11 cellular contexts compared by ENCODE assay signal in genomic region chr12:11941601-11942360, GRCh38.
DNase-seq lines count a peak whose midpoint lies in the region; ATAC-seq and TF ChIP-seq lines count a peak whose summit lies in the region.
"Had no signal": no experiment of that assay in that cellular context is flagged by ENCODE, and none has a peak within 500 bp of the region (broad histone marks: within the 10 kb centered on the region; RNA-seq: fewer than 3 reads in every experiment).

No MANE protein-coding gene starts in this region.

- H3K36me3 Mint-ChIP-seq in Calu3 (ENCODE audit: insufficient read depth, unreplicated experiment) (no peaks in the 10 kb centered on the region), chondrocyte (ENCODE audit: low read depth) (peaks cover 4% of the 10 kb centered on the region)
- peaks cover 4% of the 10 kb centered on the region for H3K36me3 Mint-ChIP-seq in activated T-helper 1 cell treated with anti-CD3 and anti-CD28 coated beads, Interleukin-12 subunit alpha, Interleukin-12 subunit beta, Interleukin-2, Interleukin-4 antibody, amounts not matched to agents 30 ng/mL and 10 ng/mL and 1 ng/mL, durations not matched to agents 14 hours and 24 hours and 36 hours (ENCODE audit: low read depth)

- H3K27ac Mint-ChIP-seq in Calu3 (ENCODE audit: unreplicated experiment) (no peak overlapping the region), chondrocyte (ENCODE audit: unreplicated experiment) (peak overlapping the region; percentile 57)
- no peak overlapping the region for H3K27ac Mint-ChIP-seq in activated T-helper 1 cell treated with anti-CD3 and anti-CD28 coated beads, Interleukin-12 subunit alpha, Interleukin-12 subunit beta, Interleukin-2, Interleukin-4 antibody, amounts not matched to agents 30 ng/mL and 10 ng/mL and 1 ng/mL, durations not matched to agents 14 hours and 24 hours and 36 hours

- no peaks in the 10 kb centered on the region for H3K27me3 Mint-ChIP-seq in Calu3 (ENCODE audit: unreplicated experiment)
- no peaks in the 10 kb centered on the region for H3K27me3 Mint-ChIP-seq in chondrocyte (ENCODE audit: low read depth)
- no peaks in the 10 kb centered on the region for H3K27me3 Mint-ChIP-seq in activated T-helper 1 cell treated with anti-CD3 and anti-CD28 coated beads, Interleukin-12 subunit alpha, Interleukin-12 subunit beta, Interleukin-2, Interleukin-4 antibody, amounts not matched to agents 30 ng/mL and 10 ng/mL and 1 ng/mL, durations not matched to agents 14 hours and 24 hours and 36 hours (ENCODE audit: insufficient read depth)

- no peaks in the 10 kb centered on the region for H3K4me1 Mint-ChIP-seq in Calu3 (ENCODE audit: low read depth, unreplicated experiment)
- peaks cover 6% of the 10 kb centered on the region for H3K4me1 Mint-ChIP-seq in chondrocyte (ENCODE audit: low read depth)
- peaks cover 31% of the 10 kb centered on the region for H3K4me1 Mint-ChIP-seq in activated T-helper 1 cell treated with anti-CD3 and anti-CD28 coated beads, Interleukin-12 subunit alpha, Interleukin-12 subunit beta, Interleukin-2, Interleukin-4 antibody, amounts not matched to agents 30 ng/mL and 10 ng/mL and 1 ng/mL, durations not matched to agents 14 hours and 24 hours and 36 hours (ENCODE audit: low read depth)

- no TSS peak for BruUV-seq in Calu3 (replicated peaks; lab: Mats Ljungman, UMichigan)

- CTCF ChIA-PET in Calu3 (lab: Charles Lee), result interaction anchor here (1.1 to 1.3 kb wide), 2 partner anchors 9 to 91 kb away, joined by 3 to 6 read pairs; no protein-coding TSS in a partner anchor

- intact Hi-C loops in Calu3 (cut with micrococcal nuclease; ENCODE audit: unreplicated experiment), result no loop called here
- intact Hi-C loops in activated T-helper 1 cell treated with anti-CD3 and anti-CD28 coated beads, Interleukin-12 subunit alpha, Interleukin-12 subunit beta, Interleukin-2, Interleukin-4 antibody, amounts not matched to agents 30 ng/mL and 10 ng/mL and 1 ng/mL, durations not matched to agents 14 hours and 24 hours and 36 hours (cut with micrococcal nuclease), result no loop called here

- H3K9me3 Mint-ChIP-seq in Calu3 (ENCODE audit: low read depth, unreplicated experiment), result no peaks in the 10 kb centered on the region
- peaks cover 3% of the 10 kb centered on the region for H3K9me3 Mint-ChIP-seq in chondrocyte (ENCODE audit: low read depth)
- H3K9me3 Mint-ChIP-seq in activated T-helper 1 cell treated with anti-CD3 and anti-CD28 coated beads, Interleukin-12 subunit alpha, Interleukin-12 subunit beta, Interleukin-2, Interleukin-4 antibody, amounts not matched to agents 30 ng/mL and 10 ng/mL and 1 ng/mL, durations not matched to agents 14 hours and 24 hours and 36 hours, result peaks cover 10% of the 10 kb centered on the region

- no peak overlapping the region for H3K4me3 ChIP-seq in MG63
- H3K4me3 ChIP-seq: ovary, tibial artery had no signal

- H3K4me3 Mint-ChIP-seq in Calu3 (ENCODE audit: low read depth, unreplicated experiment) (no peak overlapping the region), chondrocyte (ENCODE audit: unreplicated experiment) (no peak overlapping the region)
- H3K4me3 Mint-ChIP-seq in activated T-helper 1 cell treated with anti-CD3 and anti-CD28 coated beads, Interleukin-12 subunit alpha, Interleukin-12 subunit beta, Interleukin-2, Interleukin-4 antibody, amounts not matched to agents 30 ng/mL and 10 ng/mL and 1 ng/mL, durations not matched to agents 14 hours and 24 hours and 36 hours, result no peak overlapping the region

- no peak for ATAC-seq in HG03442 (IDR thresholded peaks at IDR 0.05; ENCODE audit: unreplicated experiment)

- no peaks in the 10 kb centered on the region for H3K27me3 ChIP-seq in MG63
- H3K27me3 ChIP-seq: ovary, tibial artery had no signal

- H3K9me3 ChIP-seq in MG63, result peaks cover 5% of the 10 kb centered on the region; the same call in 1 of the 2 replicates
- H3K9me3 ChIP-seq: ovary, tibial artery had no signal

- no peaks in the 10 kb centered on the region for H3K36me3 ChIP-seq in MG63
- H3K36me3 ChIP-seq: ovary had no signal

- DNase-seq in Calu3 (peak; percentile 32), MG63 (peak; percentile 86), chondrocyte (ENCODE audit: low spot score) (no peak), myocyte (ENCODE audit: low read depth) (peak; percentile 86), foreskin melanocyte (no peak), NK-92 (lab: John Stamatoyannopoulos, UW; ENCODE audit: unreplicated experiment) (no peak)
- DNase-seq in activated T-helper 1 cell treated with anti-CD3 and anti-CD28 coated beads, Interleukin-12 subunit alpha, Interleukin-12 subunit beta, Interleukin-2, Interleukin-4 antibody, amounts not matched to agents 30 ng/mL and 10 ng/mL and 1 ng/mL, durations not matched to agents 14 hours and 24 hours and 36 hours (ENCODE audit: low spot score), result no peak
- DNase-seq: COR-L47, ovary, tibial artery had no signal

- TF ChIP-seq CTCF in Calu3 (IDR thresholded peaks at IDR 0.05; ENCODE audit: unreplicated experiment), result no peak
- TF ChIP-seq CTCF in chondrocyte (IDR thresholded peaks at IDR 0.05), result no peak

Comparison
In these comparisons a context has a peak if more than half of its experiments do, and no peak if none do; other contexts are left out.
1. DNase-seq: peak in Calu3 (single experiment), MG63 (single experiment) and myocyte (single experiment); none in chondrocyte (single experiment), foreskin melanocyte (single experiment), activated T-helper 1 cell treated with anti-CD3 and anti-CD28 coated beads, Interleukin-12 subunit alpha, Interleukin-12 subunit beta, Interleukin-2, Interleukin-4 antibody, amounts not matched to agents 30 ng/mL and 10 ng/mL and 1 ng/mL, durations not matched to agents 14 hours and 24 hours and 36 hours (single experiment) and NK-92 (single experiment).